In genomic region chr19:45881909-45882528, GRCh38 we compare ENCODE assay signal across 12 cellular contexts. TPM values are rescaled to one million over a fixed set of nuclear protein-coding genes. Genes with fewer than 3 reads are reported as not detected.
DNase-seq lines count a peak whose midpoint lies in the region; ATAC-seq, FAIRE-seq and TF ChIP-seq lines count a peak whose summit lies in the region.
"Had no signal": no experiment of that assay in that cellular context is flagged by ENCODE, and none has a peak within 500 bp of the region (broad histone marks: within the 10 kb centered on the region; RNA-seq: fewer than 3 reads in every experiment).

No MANE protein-coding gene starts in this region.

- H3K4me1 Mint-ChIP-seq in Calu3 (ENCODE audit: low read depth, unreplicated experiment): peaks cover 50% of the 10 kb centered on the region

- no peaks in the 10 kb centered on the region for H3K9me2 ChIP-seq in MM.1S (replicated peaks; ENCODE audit: insufficient read depth, low read length)
- H3K9me2 ChIP-seq in neural cell (ENCODE audit: insufficient read depth, low read length): no peaks in the 10 kb centered on the region

- H3K27ac Mint-ChIP-seq in Calu3 (ENCODE audit: unreplicated experiment): peak overlapping the region; percentile 23

- no TSS peak for BruUV-seq in Calu3 (replicated peaks; lab: Mats Ljungman, UMichigan)

- no peak for TF ChIP-seq EP300 in neural cell (conservative IDR thresholded peaks at IDR 0.05; ENCODE audit: poor library complexity, severe bottlenecking)

- H3K4me3 ChIP-seq in MM.1S (ENCODE audit: low read length) (no peak overlapping the region), neural cell (ENCODE audit: low read length) (peak overlapping the region; percentile 53)

- CTCF ChIA-PET in Calu3 (lab: Charles Lee): interaction anchor here (0.6 to 4.2 kb wide), 10 partner anchors 16 to 135 kb away, joined by 3 to 56 read pairs (median 4); partner anchors contain the start of genes CCDC61, FOXA3, SIX5 and SYMPK

- peaks cover 52% of the 10 kb centered on the region for H3K36me3 Mint-ChIP-seq in Calu3 (ENCODE audit: insufficient read depth, unreplicated experiment)

- H3K79me2 ChIP-seq in MM.1S (ENCODE audit: low read length) (peaks cover 17% of the 10 kb centered on the region), neural cell (replicated peaks; ENCODE audit: insufficient read depth, low read length) (peaks cover 5% of the 10 kb centered on the region)

- FAIRE-seq in RCC 7860 (lab: Jason Lieb, UNC): no peak

- H2AFZ ChIP-seq in MM.1S (ENCODE audit: low read length) (peak overlapping the region; percentile 73; the same call in 1 of the 2 replicates), neural cell (ENCODE audit: low read depth, low read length) (no peak overlapping the region)

- H3K4me2 ChIP-seq in MM.1S (ENCODE audit: low read depth, low read length): peak overlapping the region; percentile 100
- no peak overlapping the region for H3K4me2 ChIP-seq in neural cell (ENCODE audit: low read length)

- TF ChIP-seq RAD21 in neural cell (conservative IDR thresholded peaks at IDR 0.05): no peak

- peaks cover 24% of the 10 kb centered on the region for H3K4me1 ChIP-seq in MM.1S (ENCODE audit: low read length)

- H3K36me3 ChIP-seq in MM.1S (replicated peaks; ENCODE audit: insufficient read depth, low read length) (no peaks in the 10 kb centered on the region), neural cell (ENCODE audit: insufficient read depth, low read length) (no peaks in the 10 kb centered on the region)

- H3K4me3 Mint-ChIP-seq in Calu3 (ENCODE audit: low read depth, unreplicated experiment): peak overlapping the region; percentile 70

- no peak overlapping the region for H3K9ac ChIP-seq in MM.1S (ENCODE audit: low read length)
- H3K9ac ChIP-seq in neural cell (ENCODE audit: low read length): no peak overlapping the region

- H3K27ac ChIP-seq in MM.1S (ENCODE audit: low read length) (no peak overlapping the region), neural cell (ENCODE audit: low read length) (no peak overlapping the region)

- TF ChIP-seq CTCF in Calu3 (IDR thresholded peaks at IDR 0.05; ENCODE audit: unreplicated experiment) (no peak), MM.1S (IDR thresholded peaks at IDR 0.05; ENCODE audit: low read length) (no peak), neural cell (IDR thresholded peaks at IDR 0.05; ENCODE audit: poor library complexity, severe bottlenecking) (no peak)

- peaks cover 6% of the 10 kb centered on the region for H3K27me3 ChIP-seq in MM.1S (replicated peaks; ENCODE audit: insufficient read depth, low read length)
- no peaks in the 10 kb centered on the region for H3K27me3 ChIP-seq in neural cell (ENCODE audit: insufficient read depth, low read depth, low read length)
- H3K27me3 ChIP-seq: tibial nerve had no signal

- H3K9me3 ChIP-seq in MM.1S (replicated peaks; ENCODE audit: insufficient read depth, low read length): no peaks in the 10 kb centered on the region
- H3K9me3 ChIP-seq in neural cell (ENCODE audit: low read length): no peaks in the 10 kb centered on the region
- H3K9me3 ChIP-seq: tibial nerve had no signal

- DNase-seq in Calu3: peak; percentile 61
- DNase-seq in MM.1S: no peak
- peak; percentile 13 for DNase-seq in epidermal melanocyte (ENCODE audit: insufficient read length, low spot score)
- no peak for DNase-seq in RCC 7860 (ENCODE audit: low spot score)
- DNase-seq in NOMO-1 (lab: John Stamatoyannopoulos, UW; ENCODE audit: unreplicated experiment in 2 of 2): no peak
- DNase-seq: caudate nucleus; naive thymus-derived CD4-positive, alpha-beta T cell; T1000 had no signal

- no peaks in the 10 kb centered on the region for H4K20me1 ChIP-seq in MM.1S (ENCODE audit: insufficient read depth, low read length)
- H4K20me1 ChIP-seq in neural cell (ENCODE audit: insufficient read depth): peaks cover 10% of the 10 kb centered on the region

- peaks cover 5% of the 10 kb centered on the region for H3F3A ChIP-seq in MM.1S (ENCODE audit: insufficient read depth, low read length)
- no peaks in the 10 kb centered on the region for H3F3A ChIP-seq in neural cell (ENCODE audit: insufficient read depth, low read length, poor library complexity, severe bottlenecking)

- ATAC-seq in HG03432 (IDR thresholded peaks at IDR 0.05; ENCODE audit: unreplicated experiment) (no peak), GM18907 (IDR thresholded peaks at IDR 0.05; ENCODE audit: unreplicated experiment) (no peak)
- ATAC-seq: naive thymus-derived CD4-positive, alpha-beta T cell had no signal

- H3K27me3 Mint-ChIP-seq in Calu3 (ENCODE audit: unreplicated experiment): no peaks in the 10 kb centered on the region

- H3K9me3 Mint-ChIP-seq in Calu3 (ENCODE audit: low read depth, unreplicated experiment): no peaks in the 10 kb centered on the region

- intact Hi-C loops in Calu3 (cut with micrococcal nuclease; ENCODE audit: unreplicated experiment): loop anchor here (1.0 kb wide), 2 partner anchors 18 to 65 kb away; partner anchors contain the start of gene FOXA3

TF ChIP-seq in neural cell, 6 proteins besides CTCF, POLR2A, EP300 and RAD21:
- TF ChIP-seq EZH2 (IDR thresholded peaks at IDR 0.05; ENCODE audit: borderline replicate concordance, insufficient read depth, low read length, poor library complexity, severe bottlenecking) (no peak), MXI1 (conservative IDR thresholded peaks at IDR 0.05; ENCODE audit: poor library complexity, severe bottlenecking) (no peak)

RNA-seq across cellular contexts. Expression of gene IRF2BP1, which starts 3.9 kb away (rescaled TPM):
- total RNA-seq in Calu3 (2022): 36.9 and 37.4 TPM in 2 replicates
- 26.9 and 27.6 TPM in 2 replicates for polyA plus RNA-seq in neural cell
- polyA minus RNA-seq in neural cell: 39.1 and 45.5 TPM in 2 replicates

RNA-seq across cellular contexts. Expression of gene FOXA3, which starts 17.9 kb away (rescaled TPM):
- 12.1 and 19.9 TPM in 2 replicates for total RNA-seq in Calu3 (2022)
- not detected in 2 replicates for polyA plus RNA-seq in neural cell
- polyA minus RNA-seq in neural cell: not detected in 2 replicates
- total RNA-seq: naive thymus-derived CD4-positive, alpha-beta T cell; tibial nerve had no signal
- polyA plus RNA-seq: naive thymus-derived CD4-positive, alpha-beta T cell had no signal

RNA-seq across cellular contexts. Expression of gene SYMPK, which starts 19.1 kb away (rescaled TPM):
- total RNA-seq in Calu3 (2022): 130 and 135 TPM in 2 replicates
- polyA plus RNA-seq in neural cell: 22.2 and 33.9 TPM in 2 replicates
- polyA minus RNA-seq in neural cell: 35.5 and 41.9 TPM in 2 replicates

RNA-seq across cellular contexts. Expression of gene MYPOP, which starts 20.4 kb away (rescaled TPM):
- 11.9 and 13.1 TPM in 2 replicates for total RNA-seq in Calu3 (2022)
- 0.90 and 2.3 TPM in 2 replicates for polyA plus RNA-seq in neural cell
- 2.9 and 3.0 TPM in 2 replicates for polyA minus RNA-seq in neural cell

RNA-seq across cellular contexts. Expression of gene NANOS2, which starts 32.6 kb away (rescaled TPM):
- total RNA-seq in Calu3 (2022): not detected in 2 replicates
- 0.18 and 0.64 TPM in 2 replicates for polyA plus RNA-seq in neural cell
- not detected in 2 replicates for polyA minus RNA-seq in neural cell
- total RNA-seq: naive thymus-derived CD4-positive, alpha-beta T cell; tibial nerve had no signal
- polyA plus RNA-seq: naive thymus-derived CD4-positive, alpha-beta T cell had no signal

Comparison
In these comparisons a context has a peak if more than half of its experiments do, and no peak if none do; other contexts are left out.
1. DNase-seq: peak in Calu3 (single experiment) and epidermal melanocyte (single experiment); none in MM.1S (single experiment), RCC 7860 (single experiment) and NOMO-1 (0 of 2).